1 cellular context compared by ENCODE assay signal in genomic region chr21:46076724-46077123, GRCh38. TPM values are rescaled to one million over a fixed set of nuclear protein-coding genes. Genes with fewer than 3 reads are reported as not detected.
"Had no signal": no experiment of that assay in that cellular context is flagged by ENCODE, and none has a peak within 500 bp of the region (broad histone marks: within the 10 kb centered on the region; RNA-seq: fewer than 3 reads in every experiment).

No MANE protein-coding gene starts in this region.

RNA-seq across cellular contexts. Expression of gene COL6A2, which starts 21.2 kb away (rescaled TPM):
- total RNA-seq: OCI-LY7 had no signal
